ENCODE assay signal across 22 cellular contexts in genomic region chr6:117237561-117237960, GRCh38. TPM values are rescaled to one million over a fixed set of nuclear protein-coding genes. Genes with fewer than 3 reads are reported as not detected.
DNase-seq lines count a peak whose midpoint lies in the region; ATAC-seq and TF ChIP-seq lines count a peak whose summit lies in the region.
"Had no signal": no experiment of that assay in that cellular context is flagged by ENCODE, and none has a peak within 500 bp of the region (broad histone marks: within the 10 kb centered on the region; RNA-seq: fewer than 3 reads in every experiment).

No MANE protein-coding gene starts in this region.

- peak; percentile 3 for DNase-seq in GM03348 (ENCODE audit: low spot score)
- peak; percentile 23 for DNase-seq in NB4 (ENCODE audit: low read depth)
- peak; percentile 58 for DNase-seq in astrocyte of the cerebellum (ENCODE audit: low read depth)
- DNase-seq in myocyte (ENCODE audit: low read depth) = peak; percentile 71
- no peak for DNase-seq in NCI-H2081 (lab: John Stamatoyannopoulos, UW)
- DNase-seq in sigmoid colon = no peak
- DNase-seq in activated T-cell treated with anti-CD3 and anti-CD28 coated beads, Interleukin-2, amount 50 U/mL, for 72 hours = no peak
- DNase-seq: activated CD8-positive, alpha-beta T cell treated with anti-CD3 and anti-CD28 coated beads, Interleukin-2, amount 10 ng/mL, durations not matched to agents 7 days and 5 days; activated T-cell treated with anti-CD3 and anti-CD28 coated beads, Interleukin-2, amount 50 U/mL, for 48 hours; Caco-2; GDM1; glutamatergic neuron; left ventricle myocardium inferior; NCI-H1694; occipital lobe; right cardiac atrium; stimulated activated naive CD8-positive, alpha-beta T cell treated with anti-CD3 and anti-CD28 coated beads, Interleukin-15, Interleukin-2, amounts not matched to agents 100 U/mL and 50 U/mL, for 24 hours; upper lobe of left lung had no signal

- no peak for TF ChIP-seq POLR2A in NB4 (IDR thresholded peaks at IDR 0.05; ENCODE audit: extremely low read depth, insufficient read length)
- no peak for TF ChIP-seq POLR2A in sigmoid colon (IDR thresholded peaks at IDR 0.05)

- H3K4me3 ChIP-seq in NB4 (ENCODE audit: low read depth, low read length) (no peak overlapping the region), astrocyte of the cerebellum (ENCODE audit: low read depth, low read length) (no peak overlapping the region), sigmoid colon (no peak overlapping the region)
- H3K4me3 ChIP-seq: esophagus muscularis mucosa, GM12878, left ventricle myocardium inferior, upper lobe of left lung had no signal

- H3K36me3 Mint-ChIP-seq in activated T-cell treated with anti-CD3 and anti-CD28 coated beads, Interleukin-2, amount 50 U/mL, for 72 hours (ENCODE audit: insufficient read depth in 2 of 2) = no peaks in the 10 kb centered on the region
- H3K36me3 Mint-ChIP-seq: activated naive CD4-positive, alpha-beta T cell treated with anti-CD3 and anti-CD28 coated beads, Interleukin-2, amount 50 U/mL, for 72 hours; WTC11 had no signal

- no peaks in the 10 kb centered on the region for H3K4me1 Mint-ChIP-seq in activated T-cell treated with anti-CD3 and anti-CD28 coated beads, Interleukin-2, amount 50 U/mL, for 72 hours (ENCODE audit: low read depth)
- H3K4me1 Mint-ChIP-seq: WTC11 had no signal

- H3K9me3 ChIP-seq in sigmoid colon = no peaks in the 10 kb centered on the region
- H3K9me3 ChIP-seq: Caco-2, esophagus muscularis mucosa, upper lobe of left lung had no signal

- no peak for ATAC-seq in activated T-cell treated with anti-CD3 and anti-CD28 coated beads, Interleukin-2, amount 50 U/mL, for 72 hours (replicated peaks in 1 of 2)
- ATAC-seq: activated CD8-positive, alpha-beta T cell treated with anti-CD3 and anti-CD28 coated beads, Interleukin-2, amount 10 ng/mL, durations not matched to agents 7 days and 5 days; activated naive CD4-positive, alpha-beta T cell treated with anti-CD3 and anti-CD28 coated beads, Interleukin-2, amount 50 U/mL, for 72 hours; GM12878; right cardiac atrium; stimulated activated naive CD8-positive, alpha-beta T cell treated with anti-CD3 and anti-CD28 coated beads, Interleukin-15, Interleukin-2, amounts not matched to agents 100 U/mL and 50 U/mL, for 24 hours; WTC11 had no signal

- TF ChIP-seq CTCF in NB4 (IDR thresholded peaks at IDR 0.05; ENCODE audit: low read depth, low read length) (no peak), astrocyte of the cerebellum (IDR thresholded peaks at IDR 0.05; ENCODE audit: low read depth, low read length, missing control alignments) (no peak), sigmoid colon (IDR thresholded peaks at IDR 0.05) (no peak)

- H3K27me3 ChIP-seq in sigmoid colon = peaks cover 0 to 2% (median 0%) of the 10 kb centered on the region in 3 donors
- H3K27me3 ChIP-seq: esophagus muscularis mucosa, upper lobe of left lung had no signal

- intact Hi-C loops in sigmoid colon (cut with DNase I) = no loop called here

- H3K9me3 Mint-ChIP-seq in activated T-cell treated with anti-CD3 and anti-CD28 coated beads, Interleukin-2, amount 50 U/mL, for 72 hours = peaks cover 0 to 1% of the 10 kb centered on the region in 2 donors
- H3K9me3 Mint-ChIP-seq: activated naive CD4-positive, alpha-beta T cell treated with anti-CD3 and anti-CD28 coated beads, Interleukin-2, amount 50 U/mL, for 72 hours had no signal

- in situ Hi-C loops in astrocyte of the cerebellum (cut with HindIII; ENCODE audit: low sequenced_read_pairs) = no loop called here

- no peak overlapping the region for H3K27ac Mint-ChIP-seq in activated T-cell treated with anti-CD3 and anti-CD28 coated beads, Interleukin-2, amount 50 U/mL, for 72 hours
- H3K27ac Mint-ChIP-seq: activated CD8-positive, alpha-beta T cell treated with anti-CD3 and anti-CD28 coated beads, Interleukin-2, amount 10 ng/mL, durations not matched to agents 7 days and 5 days; activated naive CD4-positive, alpha-beta T cell treated with anti-CD3 and anti-CD28 coated beads, Interleukin-2, amount 50 U/mL, for 72 hours; WTC11 had no signal

- no peak overlapping the region for H3K27ac ChIP-seq in sigmoid colon
- H3K27ac ChIP-seq: esophagus muscularis mucosa, left ventricle myocardium inferior, upper lobe of left lung had no signal

- no peaks in the 10 kb centered on the region for H3K27me3 Mint-ChIP-seq in activated T-cell treated with anti-CD3 and anti-CD28 coated beads, Interleukin-2, amount 50 U/mL, for 72 hours (ENCODE audit: low read depth)

- no peaks in the 10 kb centered on the region for H3K36me3 ChIP-seq in sigmoid colon
- H3K36me3 ChIP-seq: esophagus muscularis mucosa, left ventricle myocardium inferior, upper lobe of left lung had no signal

- H3K4me3 Mint-ChIP-seq in activated T-cell treated with anti-CD3 and anti-CD28 coated beads, Interleukin-2, amount 50 U/mL, for 72 hours = no peak overlapping the region
- H3K4me3 Mint-ChIP-seq: activated CD8-positive, alpha-beta T cell treated with anti-CD3 and anti-CD28 coated beads, Interleukin-2, amount 10 ng/mL, durations not matched to agents 7 days and 5 days; WTC11 had no signal

- no peak for TF ChIP-seq EP300 in sigmoid colon (IDR thresholded peaks at IDR 0.05)

- H3K4me1 ChIP-seq in sigmoid colon = no peaks in the 10 kb centered on the region
- H3K4me1 ChIP-seq: Caco-2, esophagus muscularis mucosa, left ventricle myocardium inferior, upper lobe of left lung had no signal

- 78 to 84% methylated on average over 2 of the region's 2 CpGs for WGBS in sigmoid colon, 2 donors

RNA-seq across cellular contexts. Expression of gene VGLL2, which starts 27.8 kb away (rescaled TPM):
- total RNA-seq in myocyte (5.7 and 24.4 TPM in 2 replicates), sigmoid colon (not detected)
- 17.3 TPM for polyA plus RNA-seq in myocyte (2012)
- not detected for polyA plus RNA-seq in sigmoid colon
- not detected for total RNA-seq in activated T-cell treated with anti-CD3 and anti-CD28 coated beads, Interleukin-2, amount 50 U/mL, for 72 hours
- total RNA-seq: activated CD8-positive, alpha-beta T cell treated with anti-CD3 and anti-CD28 coated beads, Interleukin-2, amount 10 ng/mL, durations not matched to agents 7 days and 5 days; activated naive CD4-positive, alpha-beta T cell treated with anti-CD3 and anti-CD28 coated beads, Interleukin-2, amount 50 U/mL, for 72 hours; Caco-2; esophagus muscularis mucosa; GM12878; occipital lobe; upper lobe of left lung; WTC11 had no signal
- polyA plus RNA-seq: GM12878 had no signal

Comparison
In these comparisons a context has a peak if more than half of its experiments do, and no peak if none do; other contexts are left out.
1. DNase-seq: peak in GM03348 (single experiment), NB4 (single experiment), astrocyte of the cerebellum (single experiment) and myocyte (single experiment); none in NCI-H2081 (0 of 2), sigmoid colon (single experiment) and activated T-cell treated with anti-CD3 and anti-CD28 coated beads, Interleukin-2, amount 50 U/mL, for 72 hours (0 of 2).